15 cellular contexts compared by ENCODE assay signal in the genomic region with DNA sequence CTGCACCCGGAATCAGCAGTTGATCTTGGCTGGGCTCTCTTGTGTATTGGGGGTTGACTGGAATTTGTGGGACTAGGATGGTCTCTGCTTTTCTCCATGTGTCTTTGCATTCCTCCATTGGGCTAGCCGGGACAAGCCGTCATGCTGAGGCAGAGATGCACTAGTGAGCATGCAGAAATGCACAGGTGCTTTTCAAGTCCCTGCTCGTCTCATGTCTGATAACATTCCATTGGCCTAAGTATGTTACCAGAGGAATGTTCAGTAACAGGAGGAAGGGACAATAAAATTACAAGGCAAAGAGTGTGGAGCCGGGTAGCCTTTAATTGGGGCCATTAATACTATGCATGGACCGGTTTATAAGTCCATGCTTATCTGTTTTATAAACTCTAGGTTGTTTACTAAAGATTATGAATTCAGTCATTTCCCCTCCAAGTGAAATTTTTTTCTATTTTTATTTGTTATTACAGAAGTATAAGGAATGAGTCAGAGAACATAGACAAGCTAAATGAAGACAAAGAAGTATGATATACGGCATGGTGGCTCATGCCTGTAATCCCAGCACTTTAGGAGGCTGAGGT. TPM values are rescaled to one million over a fixed set of nuclear protein-coding genes. Genes with fewer than 3 reads are reported as not detected.
A peak's percentile ranks its signal among the peaks of the same experiment; 100 is the strongest.
DNase-seq lines count a peak whose midpoint lies in the region; ATAC-seq, FAIRE-seq and TF ChIP-seq lines count a peak whose summit lies in the region.
"Had no signal": no experiment of that assay in that cellular context is flagged by ENCODE, and none has a peak within 500 bp of the region (broad histone marks: within the 10 kb centered on the region; RNA-seq: fewer than 3 reads in every experiment).

No MANE protein-coding gene starts in this region.

- peaks cover 21% of the 10 kb centered on the region for H3K4me1 Mint-ChIP-seq in activated naive CD8-positive, alpha-beta T cell (ENCODE audit: low read depth)
- peaks cover 6% of the 10 kb centered on the region for H3K4me1 Mint-ChIP-seq in activated naive CD8-positive, alpha-beta T cell treated with anti-CD3 and anti-CD28 coated beads for 36 hours
- H3K4me1 Mint-ChIP-seq in activated T-helper 17 cell treated with anti-CD3 and anti-CD28 coated beads, Interleukin-2, amount 50 U/mL, for 72 hours = peaks cover 6% of the 10 kb centered on the region
- H3K4me1 Mint-ChIP-seq: naive B cell had no signal

- peaks cover 12% of the 10 kb centered on the region for H3K9me3 Mint-ChIP-seq in activated naive CD8-positive, alpha-beta T cell (ENCODE audit: low read depth)
- peaks cover 15% of the 10 kb centered on the region for H3K9me3 Mint-ChIP-seq in activated naive CD8-positive, alpha-beta T cell treated with anti-CD3 and anti-CD28 coated beads for 36 hours
- H3K9me3 Mint-ChIP-seq in activated T-helper 17 cell treated with anti-CD3 and anti-CD28 coated beads, Interleukin-2, amount 50 U/mL, for 72 hours = no peaks in the 10 kb centered on the region

- 53 to 54% methylated on average over 7 of the region's 7 CpGs for WGBS in body of pancreas, 2 donors

- no peaks in the 10 kb centered on the region for H3K27me3 Mint-ChIP-seq in activated naive CD8-positive, alpha-beta T cell
- H3K27me3 Mint-ChIP-seq in activated naive CD8-positive, alpha-beta T cell treated with anti-CD3 and anti-CD28 coated beads for 36 hours = no peaks in the 10 kb centered on the region
- no peaks in the 10 kb centered on the region for H3K27me3 Mint-ChIP-seq in activated T-helper 17 cell treated with anti-CD3 and anti-CD28 coated beads, Interleukin-2, amount 50 U/mL, for 72 hours
- H3K27me3 Mint-ChIP-seq: CD8-positive, alpha-beta memory T cell had no signal

- no peak for TF ChIP-seq POLR2A in body of pancreas (IDR thresholded peaks at IDR 0.05)

- peaks cover 6% of the 10 kb centered on the region for H3K36me3 Mint-ChIP-seq in activated naive CD8-positive, alpha-beta T cell
- H3K36me3 Mint-ChIP-seq in activated naive CD8-positive, alpha-beta T cell treated with anti-CD3 and anti-CD28 coated beads for 36 hours = peaks cover 8% of the 10 kb centered on the region
- H3K36me3 Mint-ChIP-seq in activated T-helper 17 cell treated with anti-CD3 and anti-CD28 coated beads, Interleukin-2, amount 50 U/mL, for 72 hours (ENCODE audit: low read depth) = no peaks in the 10 kb centered on the region

- ATAC-seq in body of pancreas (peak; percentile 41), HG03196 (IDR thresholded peaks at IDR 0.05; ENCODE audit: unreplicated experiment) (no peak)
- no peak for ATAC-seq in activated T-helper 17 cell treated with anti-CD3 and anti-CD28 coated beads, Interleukin-2, amount 50 U/mL, for 72 hours (replicated peaks)

- no peak for DNase-seq in activated naive CD8-positive, alpha-beta T cell treated with anti-CD3 and anti-CD28 coated beads for 36 hours
- DNase-seq in body of pancreas (no peak), kidney tubule cell (ENCODE audit: low spot score) (peak; percentile 44), urothelium cell line (ENCODE audit: low spot score) (peak; percentile 50)
- DNase-seq in stimulated activated CD4-positive, alpha-beta T cell treated with anti-CD3 and anti-CD28 coated beads, Interleukin-1b, Interleukin-23, amount 100 ng/mL, for 48 hours = no peak
- DNase-seq: activated CD4-positive, alpha-beta T cell treated with anti-CD3 and anti-CD28 coated beads for 1 hour; aorta; CD8-positive, alpha-beta memory T cell; naive B cell; NCI-H1105; NCI-H2227 treated with DMSO at 0.1 percent for 48 hours had no signal

- H3K27ac Mint-ChIP-seq in activated naive CD8-positive, alpha-beta T cell = peak overlapping the region; percentile 37
- no peak overlapping the region for H3K27ac Mint-ChIP-seq in activated naive CD8-positive, alpha-beta T cell treated with anti-CD3 and anti-CD28 coated beads for 36 hours
- H3K27ac Mint-ChIP-seq in activated T-helper 17 cell treated with anti-CD3 and anti-CD28 coated beads, Interleukin-2, amount 50 U/mL, for 72 hours = no peak overlapping the region
- H3K27ac Mint-ChIP-seq: naive B cell had no signal

- peaks cover 32% of the 10 kb centered on the region for H3K4me1 ChIP-seq in body of pancreas

- H3K4me3 ChIP-seq in body of pancreas = no peak overlapping the region

- H3K4me3 Mint-ChIP-seq in activated naive CD8-positive, alpha-beta T cell = no peak overlapping the region
- H3K4me3 Mint-ChIP-seq in activated naive CD8-positive, alpha-beta T cell treated with anti-CD3 and anti-CD28 coated beads for 36 hours = no peak overlapping the region
- H3K4me3 Mint-ChIP-seq in activated T-helper 17 cell treated with anti-CD3 and anti-CD28 coated beads, Interleukin-2, amount 50 U/mL, for 72 hours = no peak overlapping the region
- H3K4me3 Mint-ChIP-seq: CD8-positive, alpha-beta memory T cell; naive B cell had no signal

- H3K27me3 ChIP-seq in body of pancreas = no peaks in the 10 kb centered on the region

- no peaks in the 10 kb centered on the region for H3K36me3 ChIP-seq in body of pancreas (replicated peaks in 1 of 2; ENCODE audit: insufficient read depth in 1 of 2, low read depth in 2 of 2)

- intact Hi-C loops in body of pancreas (cut with DNase I) = no loop called here

- H3K27ac ChIP-seq in body of pancreas = peak overlapping the region in 2 of 4 donors; percentile 51 to 53

- no peak for TF ChIP-seq CTCF in body of pancreas (IDR thresholded peaks at IDR 0.05)

- FAIRE-seq in urothelium cell line (lab: Jason Lieb, UNC) = peak; percentile 77
- FAIRE-seq: A204.1 had no signal

- H3K9me3 ChIP-seq in body of pancreas = no peaks in the 10 kb centered on the region

RNA-seq across cellular contexts. Expression of gene AAK1, which starts 24.4 kb away (rescaled TPM):
- total RNA-seq in activated naive CD8-positive, alpha-beta T cell treated with anti-CD3 and anti-CD28 coated beads for 36 hours = 10 to 100 TPM; 78.3 to 85.4 TPM
- total RNA-seq in body of pancreas = 10 to 100 TPM; 44.6 to 60.0 TPM
- 100 to 1,000 TPM in 1 of 2 donors, 10 to 100 TPM in 1; 94.3 to 203 TPM for total RNA-seq in activated T-helper 17 cell treated with anti-CD3 and anti-CD28 coated beads, Interleukin-2, amount 50 U/mL, for 72 hours

Comparison
In these comparisons a context has a peak if more than half of its experiments do, and no peak if none do; other contexts are left out.
1. DNase-seq: peak in kidney tubule cell (single experiment) and urothelium cell line (single experiment); none in activated naive CD8-positive, alpha-beta T cell treated with anti-CD3 and anti-CD28 coated beads for 36 hours (single experiment), body of pancreas (0 of 4) and stimulated activated CD4-positive, alpha-beta T cell treated with anti-CD3 and anti-CD28 coated beads, Interleukin-1b, Interleukin-23, amount 100 ng/mL, for 48 hours (single experiment).